Comparison of ENCODE assay signal across 2 cellular contexts in the genomic region with DNA sequence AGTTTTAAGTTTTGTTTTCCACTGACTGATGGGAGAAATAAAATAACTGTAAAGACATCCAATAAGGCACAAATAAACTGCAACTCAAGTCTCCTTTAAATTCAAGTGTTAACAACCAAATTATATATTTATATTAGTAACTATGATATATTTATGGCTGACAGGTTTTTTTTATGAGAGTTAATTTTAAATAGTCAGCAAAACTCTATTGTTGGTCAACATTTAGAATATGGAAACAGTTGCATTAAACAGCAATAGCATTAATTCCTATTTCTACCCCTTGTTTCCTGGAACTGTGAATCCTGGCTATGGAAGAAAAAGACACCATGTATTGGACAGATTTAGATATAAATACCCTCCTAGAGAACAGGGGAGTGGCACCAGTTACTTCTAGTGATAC.
TF ChIP-seq lines count a peak whose summit lies in the region.

No MANE protein-coding gene starts in this region.

TF ChIP-seq in HepG2, 621 proteins besides CTCF, POLR2A, EP300 and RAD21:
- peak; percentile 49 for TF ChIP-seq MAFF (IDR thresholded peaks at IDR 0.05; ENCODE audit: low read depth, low read length)
- TF ChIP-seq MAFG (CRISPR knock-in tag; IDR thresholded peaks at IDR 0.05), result no peak
- peak; percentile 21 to 73; a peak in 3 of 4 replicates for TF ChIP-seq MAFK (conservative IDR thresholded peaks at IDR 0.05 in 1 of 2, IDR thresholded peaks at IDR 0.05 in 1 of 2; ENCODE audit: low read length in 2 of 2)

TF ChIP-seq in K562, 482 proteins besides CTCF, POLR2A, EP300 and RAD21:
- TF ChIP-seq MIER1 (IDR thresholded peaks at IDR 0.05; ENCODE audit: low read depth), result no peak
- TF ChIP-seq ZNF316 (IDR thresholded peaks at IDR 0.05), result peak; percentile 56
- no peak for TF ChIP-seq CHCHD3 (CRISPR knock-in tag; IDR thresholded peaks at IDR 0.05)
- TF ChIP-seq ARHGAP35 (IDR thresholded peaks at IDR 0.05; ENCODE audit: partially characterized antibody), result no peak
- TF ChIP-seq C11orf30 (IDR thresholded peaks at IDR 0.05; ENCODE audit: low read depth), result peak; percentile 12; the same call in 1 of the 2 replicates
- TF ChIP-seq ZNF311 (CRISPR knock-in tag; IDR thresholded peaks at IDR 0.05), result no peak
- no peak for TF ChIP-seq SMARCE1 (IDR thresholded peaks at IDR 0.05)
- no peak for TF ChIP-seq POU5F1 (IDR thresholded peaks at IDR 0.05; ENCODE audit: borderline replicate concordance, low read depth, low read length, partially characterized antibody)
- TF ChIP-seq SMARCA5 (IDR thresholded peaks at IDR 0.05), result no peak
